8 cellular contexts compared by ENCODE assay signal in the genomic region with DNA sequence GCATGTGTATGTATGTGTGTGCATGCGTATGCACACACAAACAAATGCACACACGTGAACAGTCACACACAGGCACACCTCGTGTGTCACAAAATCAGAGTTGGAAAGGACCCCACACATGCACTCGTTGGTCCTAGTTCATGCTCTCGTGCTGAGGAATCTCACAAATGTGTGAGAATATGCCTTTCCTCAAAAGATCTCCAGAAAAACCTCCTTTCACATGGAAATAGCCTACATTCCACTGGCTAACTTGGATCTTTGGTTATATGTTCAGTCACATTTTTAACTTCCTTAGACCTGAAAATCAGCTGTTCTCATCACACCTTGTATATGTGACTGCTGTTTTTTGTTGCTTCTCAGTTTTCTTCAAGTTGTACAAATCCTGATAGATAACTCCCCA.
"Had no signal": no experiment of that assay in that cellular context is flagged by ENCODE, and none has a peak within 500 bp of the region (broad histone marks: within the 10 kb centered on the region; RNA-seq: fewer than 3 reads in every experiment).

No MANE protein-coding gene starts in this region.

- ATAC-seq: HCT116, K562 had no signal

- H3K9me3 ChIP-seq: HAP-1 had no signal

- H3K27ac ChIP-seq: HL-60 had no signal

- H3K4me1 ChIP-seq: HAP-1 had no signal

- DNase-seq: GOT3, HFFc6, IMR-90, KG1 had no signal

- H3K4me3 ChIP-seq: HAP-1, K562 had no signal

- H3K27ac Mint-ChIP-seq: HFFc6 had no signal

- H3K36me3 ChIP-seq: HAP-1 had no signal

- H3K4me3 Mint-ChIP-seq: HFFc6 had no signal
